In the genomic region with DNA sequence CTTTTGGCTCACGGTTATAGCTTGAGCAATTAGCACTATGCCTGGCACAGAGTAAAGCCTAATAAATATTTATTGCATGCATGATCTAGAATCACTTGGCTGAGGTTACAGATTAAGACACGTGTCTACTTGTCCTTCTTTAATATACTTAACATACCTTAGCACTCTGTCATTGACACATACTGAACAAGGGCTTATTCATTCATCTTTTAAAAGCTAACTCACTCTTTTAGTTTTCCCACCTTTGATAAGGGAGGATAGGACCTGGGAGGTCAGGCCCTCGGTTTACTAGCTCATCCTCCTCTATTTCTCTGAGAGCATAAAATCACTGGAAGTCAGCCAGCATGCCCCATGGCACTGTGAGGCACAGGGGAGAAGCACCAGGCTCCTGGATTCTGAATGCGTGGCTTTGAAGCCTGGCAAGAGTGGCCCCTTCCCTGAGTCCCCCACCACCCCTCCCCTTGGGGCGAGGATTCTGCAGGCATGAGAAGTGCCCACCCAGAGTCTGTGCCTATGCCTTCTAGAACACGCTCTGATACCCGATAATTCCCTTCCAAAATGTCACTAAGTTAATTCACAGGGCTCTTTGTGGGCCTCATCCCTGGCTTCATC, we compare ENCODE assay signal across 15 cellular contexts. TPM values are rescaled to one million over a fixed set of nuclear protein-coding genes. Genes with fewer than 3 reads are reported as not detected.
DNase-seq lines count a peak whose midpoint lies in the region; ATAC-seq and TF ChIP-seq lines count a peak whose summit lies in the region.
"Had no signal": no experiment of that assay in that cellular context is flagged by ENCODE, and none has a peak within 500 bp of the region (broad histone marks: within the 10 kb centered on the region; RNA-seq: fewer than 3 reads in every experiment).

No MANE protein-coding gene starts in this region.

- no peaks in the 10 kb centered on the region for H3K27me3 Mint-ChIP-seq in osteocyte (ENCODE audit: unreplicated experiment)
- H3K27me3 Mint-ChIP-seq in activated CD8-positive, alpha-beta T cell treated with anti-CD3 and anti-CD28 coated beads, Interleukin-2, amount 10 ng/mL, durations not matched to agents 7 days and 5 days (ENCODE audit: low read depth) = no peaks in the 10 kb centered on the region
- H3K27me3 Mint-ChIP-seq in immature natural killer cell (ENCODE audit: low read depth in 3 of 3) = peaks cover 3 to 6% (median 5%) of the 10 kb centered on the region in 3 donors
- H3K27me3 Mint-ChIP-seq: activated CD4-positive, alpha-beta T cell treated with anti-CD3 and anti-CD28 coated beads, Interleukin-2, amount 10 ng/mL, durations not matched to agents 24 days and 14 days; stimulated activated naive CD8-positive, alpha-beta T cell treated with anti-CD3 and anti-CD28 coated beads, Interleukin-15, amount 100 ng/mL, for 72 hours; T-helper 17 cell had no signal

- peaks cover 34% of the 10 kb centered on the region for H3K4me1 Mint-ChIP-seq in osteocyte (ENCODE audit: unreplicated experiment)
- H3K4me1 Mint-ChIP-seq in activated CD8-positive, alpha-beta T cell treated with anti-CD3 and anti-CD28 coated beads, Interleukin-2, amount 10 ng/mL, durations not matched to agents 7 days and 5 days (ENCODE audit: low read depth) = peaks cover 13% of the 10 kb centered on the region
- peaks cover 15 to 23% of the 10 kb centered on the region in 2 donors for H3K4me1 Mint-ChIP-seq in immature natural killer cell

- ATAC-seq in esophagus mucosa = peak; percentile 82
- no peak for ATAC-seq in activated CD8-positive, alpha-beta T cell treated with anti-CD3 and anti-CD28 coated beads, Interleukin-2, amount 10 ng/mL, durations not matched to agents 7 days and 5 days
- no peak for ATAC-seq in GM19463 (IDR thresholded peaks at IDR 0.05; ENCODE audit: unreplicated experiment)
- ATAC-seq: stimulated activated naive CD8-positive, alpha-beta T cell treated with anti-CD3 and anti-CD28 coated beads, Interleukin-15, amount 100 ng/mL, for 72 hours; T-helper 17 cell had no signal

- no peak for TF ChIP-seq CTCF in osteocyte (IDR thresholded peaks at IDR 0.05)

- H3K9me3 Mint-ChIP-seq in osteocyte (ENCODE audit: unreplicated experiment) (no peaks in the 10 kb centered on the region), immature natural killer cell (no peaks in the 10 kb centered on the region)
- no peaks in the 10 kb centered on the region for H3K9me3 Mint-ChIP-seq in activated CD8-positive, alpha-beta T cell treated with anti-CD3 and anti-CD28 coated beads, Interleukin-2, amount 10 ng/mL, durations not matched to agents 7 days and 5 days (ENCODE audit: insufficient read depth)
- H3K9me3 Mint-ChIP-seq: activated CD4-positive, alpha-beta T cell treated with anti-CD3 and anti-CD28 coated beads, Interleukin-2, amount 10 ng/mL, durations not matched to agents 24 days and 14 days; stimulated activated naive CD8-positive, alpha-beta T cell treated with anti-CD3 and anti-CD28 coated beads, Interleukin-15, amount 100 ng/mL, for 72 hours had no signal

- POLR2A ChIA-PET in activated CD8-positive, alpha-beta T cell treated with anti-CD3 and anti-CD28 coated beads, Interleukin-2, amount 10 ng/mL, durations not matched to agents 7 days and 5 days (lab: Charles Lee) = interaction anchor here (2.9 kb wide), 1 partner anchor 10 kb away, joined by 14 read pairs; a partner anchor contains a TSS

- DNase-seq in M059J (ENCODE audit: low read depth) (peak; percentile 77), osteocyte (ENCODE audit: extremely low spot score, unreplicated experiment) (no peak), immature natural killer cell (no peak)
- DNase-seq in activated CD8-positive, alpha-beta T cell treated with anti-CD3 and anti-CD28 coated beads, Interleukin-2, amount 10 ng/mL, durations not matched to agents 7 days and 5 days = no peak
- DNase-seq: activated CD4-positive, alpha-beta T cell treated with anti-CD3 and anti-CD28 coated beads, Interleukin-2, amount 10 ng/mL, durations not matched to agents 24 days and 14 days; anterior cingulate cortex; BE2C; effector memory CD4-positive, alpha-beta T cell; heart right ventricle; NCI-H1092 treated with DMSO at 0.1 percent for 48 hours; NCI-H345; stimulated activated naive CD8-positive, alpha-beta T cell treated with anti-CD3 and anti-CD28 coated beads, Interleukin-15, amount 100 ng/mL, for 72 hours; T-helper 17 cell had no signal

- CTCF ChIA-PET in activated CD8-positive, alpha-beta T cell treated with anti-CD3 and anti-CD28 coated beads, Interleukin-2, amount 10 ng/mL, durations not matched to agents 7 days and 5 days (lab: Charles Lee) = interaction anchor here (1.7 to 2.3 kb wide), 2 partner anchors 10 to 22 kb away, joined by 7 to 10 read pairs; no protein-coding TSS in a partner anchor

- H3K4me3 Mint-ChIP-seq in osteocyte (ENCODE audit: unreplicated experiment) (no peak overlapping the region), immature natural killer cell (no peak overlapping the region)
- H3K4me3 Mint-ChIP-seq in activated CD8-positive, alpha-beta T cell treated with anti-CD3 and anti-CD28 coated beads, Interleukin-2, amount 10 ng/mL, durations not matched to agents 7 days and 5 days = no peak overlapping the region
- H3K4me3 Mint-ChIP-seq: activated CD4-positive, alpha-beta T cell treated with anti-CD3 and anti-CD28 coated beads, Interleukin-2, amount 10 ng/mL, durations not matched to agents 24 days and 14 days had no signal

- H3K36me3 Mint-ChIP-seq in osteocyte (ENCODE audit: unreplicated experiment) (no peaks in the 10 kb centered on the region), immature natural killer cell (peaks cover 0 to 3% (median 0%) of the 10 kb centered on the region in 3 donors)
- no peaks in the 10 kb centered on the region for H3K36me3 Mint-ChIP-seq in activated CD8-positive, alpha-beta T cell treated with anti-CD3 and anti-CD28 coated beads, Interleukin-2, amount 10 ng/mL, durations not matched to agents 7 days and 5 days (ENCODE audit: low read depth)

- H3K27ac Mint-ChIP-seq in osteocyte (ENCODE audit: unreplicated experiment) (peak overlapping the region; percentile 97), immature natural killer cell (peak overlapping the region in 1 of 6 donors; percentile 40)
- no peak overlapping the region for H3K27ac Mint-ChIP-seq in activated CD8-positive, alpha-beta T cell treated with anti-CD3 and anti-CD28 coated beads, Interleukin-2, amount 10 ng/mL, durations not matched to agents 7 days and 5 days
- H3K27ac Mint-ChIP-seq: activated CD4-positive, alpha-beta T cell treated with anti-CD3 and anti-CD28 coated beads, Interleukin-2, amount 10 ng/mL, durations not matched to agents 24 days and 14 days; stimulated activated naive CD8-positive, alpha-beta T cell treated with anti-CD3 and anti-CD28 coated beads, Interleukin-15, amount 100 ng/mL, for 72 hours had no signal

RNA-seq across cellular contexts. Expression of a gene that starts 11.2 kb away (rescaled TPM):
- total RNA-seq in M059J (2014; rRNA removed; shearing (Covaris generic)) = 12.7 and 16.9 TPM in 2 replicates
- 6.2 TPM for total RNA-seq in esophagus mucosa
- total RNA-seq in osteocyte = 22.4 and 22.7 TPM in 2 replicates
- 10 to 100 TPM; 28.4 to 29.0 TPM for total RNA-seq in activated CD8-positive, alpha-beta T cell treated with anti-CD3 and anti-CD28 coated beads, Interleukin-2, amount 10 ng/mL, durations not matched to agents 7 days and 5 days
- 10 to 100 TPM in 1 of 3 donors, 1 to 10 TPM in 2; 2.1 to 14.0 (median 6.1) TPM for polyA plus RNA-seq in immature natural killer cell

RNA-seq across cellular contexts. Expression of a gene that starts 16.8 kb away (rescaled TPM):
- 5.1 and 16.5 TPM in 2 replicates for total RNA-seq in M059J (2014; rRNA removed; shearing (Covaris generic))
- total RNA-seq in esophagus mucosa = 4.5 TPM
- 30.8 and 31.7 TPM in 2 replicates for total RNA-seq in osteocyte
- 1 to 10 TPM; 5.5 to 5.8 TPM for total RNA-seq in activated CD8-positive, alpha-beta T cell treated with anti-CD3 and anti-CD28 coated beads, Interleukin-2, amount 10 ng/mL, durations not matched to agents 7 days and 5 days
- polyA plus RNA-seq in immature natural killer cell = under 1 TPM; 0.08 to 0.27 (median 0.21) TPM

RNA-seq across cellular contexts. Expression of a gene that starts 18.0 kb away (rescaled TPM):
- 0.91 and 2.2 TPM in 2 replicates for total RNA-seq in M059J (2014; rRNA removed; shearing (Covaris generic))
- total RNA-seq in esophagus mucosa (2.0 TPM), osteocyte (17.6 and 19.9 TPM in 2 replicates)
- total RNA-seq in activated CD8-positive, alpha-beta T cell treated with anti-CD3 and anti-CD28 coated beads, Interleukin-2, amount 10 ng/mL, durations not matched to agents 7 days and 5 days = 1 to 10 TPM; 6.8 to 8.5 TPM
- under 1 TPM; 0.23 to 0.50 (median 0.32) TPM for polyA plus RNA-seq in immature natural killer cell

RNA-seq across cellular contexts. Expression of a gene that starts 38.4 kb away (rescaled TPM):
- 102 and 149 TPM in 2 replicates for total RNA-seq in M059J (2014; rRNA removed; shearing (Covaris generic))
- total RNA-seq in esophagus mucosa = 7.1 TPM
- 47.3 and 57.7 TPM in 2 replicates for total RNA-seq in osteocyte
- 1 to 10 TPM; 1.4 to 2.4 TPM for total RNA-seq in activated CD8-positive, alpha-beta T cell treated with anti-CD3 and anti-CD28 coated beads, Interleukin-2, amount 10 ng/mL, durations not matched to agents 7 days and 5 days
- 1 to 10 TPM; 6.7 to 8.9 (median 7.1) TPM for polyA plus RNA-seq in immature natural killer cell

RNA-seq across cellular contexts. Expression of a gene that starts 51.0 kb away (rescaled TPM):
- 0.05 TPM in 1 of 2 replicates, not detected in the other for total RNA-seq in M059J (2014; rRNA removed; shearing (Covaris generic))
- total RNA-seq in esophagus mucosa (not detected), osteocyte (not detected in 2 replicates)
- not detected for total RNA-seq in activated CD8-positive, alpha-beta T cell treated with anti-CD3 and anti-CD28 coated beads, Interleukin-2, amount 10 ng/mL, durations not matched to agents 7 days and 5 days
- polyA plus RNA-seq in immature natural killer cell = not detected
- total RNA-seq: activated CD4-positive, alpha-beta T cell treated with anti-CD3 and anti-CD28 coated beads, Interleukin-2, amount 10 ng/mL, durations not matched to agents 24 days and 14 days; T-helper 17 cell had no signal
- polyA plus RNA-seq: heart right ventricle had no signal
